ENCODE assay signal across 19 cellular contexts in genomic region chr13:50481936-50482335, GRCh38.
"Had no signal": no experiment of that assay in that cellular context is flagged by ENCODE, and none has a peak within 500 bp of the region (broad histone marks: within the 10 kb centered on the region; RNA-seq: fewer than 3 reads in every experiment).

No MANE protein-coding gene starts in this region.

- H3K27me3 Mint-ChIP-seq: dendritic cell treated with granulocyte-macrophage colony-stimulating factor and Interleukin-4, amounts not matched to agents 40 ng/mL and 50 ng/mL, for 4 days; naive B cell had no signal

- H3K4me2 ChIP-seq: hepatocyte had no signal

- H3K27me3 ChIP-seq: colonic mucosa, esophagus muscularis mucosa, gastroesophageal sphincter, heart left ventricle, hepatocyte, left lung had no signal

- H3K27ac ChIP-seq: colonic mucosa, esophagus muscularis mucosa, foreskin keratinocyte, gastroesophageal sphincter, heart left ventricle, hepatocyte, left lung, lower lobe of right lung had no signal

- ATAC-seq: foreskin keratinocyte, gastroesophageal sphincter, heart left ventricle, left cardiac atrium, left lung, left ventricle myocardium superior, lower lobe of right lung, mucosa of descending colon had no signal

- H3K4me1 Mint-ChIP-seq: immature natural killer cell had no signal

- H3K27ac Mint-ChIP-seq: dendritic cell treated with granulocyte-macrophage colony-stimulating factor and Interleukin-4, amounts not matched to agents 40 ng/mL and 50 ng/mL, for 4 days; immature natural killer cell; mesothelial cell of epicardium; naive B cell had no signal

- H3K79me2 ChIP-seq: hepatocyte had no signal

- H3K36me3 ChIP-seq: colonic mucosa, esophagus muscularis mucosa, gastroesophageal sphincter, heart left ventricle, left lung, lower lobe of right lung had no signal

- H3K9me3 ChIP-seq: colonic mucosa, esophagus muscularis mucosa, gastroesophageal sphincter, heart left ventricle, left lung, lower lobe of right lung, mucosa of descending colon had no signal

- H3K4me1 ChIP-seq: colonic mucosa, esophagus muscularis mucosa, foreskin keratinocyte, gastroesophageal sphincter, left lung had no signal

- H3K9me3 Mint-ChIP-seq: dendritic cell treated with granulocyte-macrophage colony-stimulating factor and Interleukin-4, amounts not matched to agents 40 ng/mL and 50 ng/mL, for 4 days; immature natural killer cell; mesothelial cell of epicardium; naive B cell had no signal

- H2AFZ ChIP-seq: hepatocyte had no signal

- H3K4me3 ChIP-seq: colonic mucosa, esophagus muscularis mucosa, gastroesophageal sphincter, heart left ventricle, hepatocyte, left lung, lower lobe of right lung, mucosa of descending colon had no signal

- DNase-seq: colonic mucosa; cortex of kidney; effector memory CD4-positive, alpha-beta T cell; foreskin keratinocyte; heart left ventricle; hypothalamus; immature natural killer cell; left cardiac atrium; left lung; left ventricle myocardium superior; lower lobe of right lung; mesenchymal stem cell; mucosa of descending colon; naive B cell had no signal

- H3K36me3 Mint-ChIP-seq: mesothelial cell of epicardium, naive B cell had no signal

- H3K4me3 Mint-ChIP-seq: dendritic cell treated with granulocyte-macrophage colony-stimulating factor and Interleukin-4, amounts not matched to agents 40 ng/mL and 50 ng/mL, for 4 days; immature natural killer cell; mesothelial cell of epicardium; naive B cell had no signal
